In the genomic region with DNA sequence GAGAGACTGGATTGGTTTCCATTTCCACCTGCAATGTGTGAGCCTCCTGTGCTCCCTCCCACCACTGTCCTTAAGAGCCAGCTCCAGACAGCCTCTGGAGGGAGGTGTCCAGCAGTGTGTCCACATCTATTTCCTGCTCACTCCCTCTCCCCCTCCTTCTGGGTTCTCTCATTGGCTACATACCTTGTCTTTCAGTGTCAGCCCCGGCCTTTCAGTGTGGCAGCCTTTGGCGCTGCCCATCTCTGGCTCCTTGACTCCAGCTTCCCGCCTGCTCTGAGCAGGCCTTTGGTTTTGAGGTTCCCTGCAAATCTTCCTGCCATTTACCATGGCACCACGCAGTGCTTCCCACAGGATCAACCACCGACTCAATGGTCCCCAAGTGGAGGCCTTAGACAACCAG, we compare ENCODE assay signal across 21 cellular contexts. TPM values are rescaled to one million over a fixed set of nuclear protein-coding genes. Genes with fewer than 3 reads are reported as not detected.
DNase-seq lines count a peak whose midpoint lies in the region; ATAC-seq and TF ChIP-seq lines count a peak whose summit lies in the region.
"Had no signal": no experiment of that assay in that cellular context is flagged by ENCODE, and none has a peak within 500 bp of the region (broad histone marks: within the 10 kb centered on the region; RNA-seq: fewer than 3 reads in every experiment).

No MANE protein-coding gene starts in this region.

- peak; percentile 46 for DNase-seq in ELF-1 (ENCODE audit: low read depth, low spot score)
- peak; percentile 60 for DNase-seq in M059J (ENCODE audit: low read depth)
- DNase-seq in WTC11 (ENCODE audit: low spot score): no peak
- DNase-seq in mucosa of descending colon: no peak
- DNase-seq in RPMI8226: no peak
- DNase-seq in SIG-M5 (lab: John Stamatoyannopoulos, UW): no peak
- DNase-seq in activated T-cell treated with anti-CD3 and anti-CD28 coated beads, Interleukin-2, amount 50 U/mL, for 24 hours: no peak
- DNase-seq: activated CD4-positive, CD25-positive, alpha-beta regulatory T cell treated with anti-CD3 and anti-CD28 coated beads, Interleukin-2, amount 50 U/mL, for 72 hours; CD4-positive, CD25-positive, alpha-beta regulatory T cell; DMS153; GOT3; Kasumi-1; NCI-H1105; NCI-H82; sigmoid colon had no signal

- H3K4me1 ChIP-seq in mucosa of descending colon (ENCODE audit: low read depth): no peaks in the 10 kb centered on the region
- H3K4me1 ChIP-seq: gastroesophageal sphincter, sigmoid colon had no signal

- H3K9me3 Mint-ChIP-seq in WTC11: no peaks in the 10 kb centered on the region
- no peaks in the 10 kb centered on the region for H3K9me3 Mint-ChIP-seq in activated T-cell treated with anti-CD3 and anti-CD28 coated beads, Interleukin-2, amount 50 U/mL, for 24 hours
- H3K9me3 Mint-ChIP-seq: activated naive CD4-positive, alpha-beta T cell treated with anti-CD3 and anti-CD28 coated beads, Interleukin-2, amount 50 U/mL, for 24 hours; activated T-helper 1 cell treated with anti-CD3 and anti-CD28 coated beads, Interleukin-12 subunit alpha, Interleukin-12 subunit beta, Interleukin-2, Interleukin-4 antibody, amounts not matched to agents 30 ng/mL and 10 ng/mL and 1 ng/mL, durations not matched to agents 14 hours and 24 hours and 36 hours; CD4-positive, CD25-positive, alpha-beta regulatory T cell; central memory CD8-positive, alpha-beta T cell; natural killer cell treated with Interleukin-12 subunit alpha and Interleukin-12 subunit beta and Interleukin-15 and Interleukin-18, amount 100 ng/mL, for 72 hours had no signal

- H3K4me3 Mint-ChIP-seq in WTC11: no peak overlapping the region
- no peak overlapping the region for H3K4me3 Mint-ChIP-seq in activated T-cell treated with anti-CD3 and anti-CD28 coated beads, Interleukin-2, amount 50 U/mL, for 24 hours
- H3K4me3 Mint-ChIP-seq: activated naive CD4-positive, alpha-beta T cell treated with anti-CD3 and anti-CD28 coated beads, Interleukin-2, amount 50 U/mL, for 24 hours; activated T-helper 1 cell treated with anti-CD3 and anti-CD28 coated beads, Interleukin-12 subunit alpha, Interleukin-12 subunit beta, Interleukin-2, Interleukin-4 antibody, amounts not matched to agents 30 ng/mL and 10 ng/mL and 1 ng/mL, durations not matched to agents 14 hours and 24 hours and 36 hours; CD4-positive, CD25-positive, alpha-beta regulatory T cell; central memory CD8-positive, alpha-beta T cell; natural killer cell treated with Interleukin-12 subunit alpha and Interleukin-12 subunit beta and Interleukin-15 and Interleukin-18, amount 100 ng/mL, for 72 hours had no signal

- no peaks in the 10 kb centered on the region for H3K36me3 Mint-ChIP-seq in WTC11
- H3K36me3 Mint-ChIP-seq in activated T-cell treated with anti-CD3 and anti-CD28 coated beads, Interleukin-2, amount 50 U/mL, for 24 hours (ENCODE audit: low read depth): no peaks in the 10 kb centered on the region
- H3K36me3 Mint-ChIP-seq: activated naive CD4-positive, alpha-beta T cell treated with anti-CD3 and anti-CD28 coated beads, Interleukin-2, amount 50 U/mL, for 24 hours; CD4-positive, CD25-positive, alpha-beta regulatory T cell; natural killer cell treated with Interleukin-12 subunit alpha and Interleukin-12 subunit beta and Interleukin-15 and Interleukin-18, amount 100 ng/mL, for 72 hours had no signal

- H3K4me1 Mint-ChIP-seq in WTC11: no peaks in the 10 kb centered on the region
- H3K4me1 Mint-ChIP-seq in activated T-cell treated with anti-CD3 and anti-CD28 coated beads, Interleukin-2, amount 50 U/mL, for 24 hours (ENCODE audit: low read depth): no peaks in the 10 kb centered on the region
- H3K4me1 Mint-ChIP-seq: activated naive CD4-positive, alpha-beta T cell treated with anti-CD3 and anti-CD28 coated beads, Interleukin-2, amount 50 U/mL, for 24 hours; central memory CD8-positive, alpha-beta T cell had no signal

- H3K27me3 Mint-ChIP-seq in WTC11 (ENCODE audit: low read depth): no peaks in the 10 kb centered on the region
- no peaks in the 10 kb centered on the region for H3K27me3 Mint-ChIP-seq in activated T-cell treated with anti-CD3 and anti-CD28 coated beads, Interleukin-2, amount 50 U/mL, for 24 hours
- H3K27me3 Mint-ChIP-seq: activated naive CD4-positive, alpha-beta T cell treated with anti-CD3 and anti-CD28 coated beads, Interleukin-2, amount 50 U/mL, for 24 hours; CD4-positive, CD25-positive, alpha-beta regulatory T cell; central memory CD8-positive, alpha-beta T cell; natural killer cell treated with Interleukin-12 subunit alpha and Interleukin-12 subunit beta and Interleukin-15 and Interleukin-18, amount 100 ng/mL, for 72 hours had no signal

- ATAC-seq in WTC11: peak; percentile 82
- ATAC-seq in mucosa of descending colon: peak; percentile 51
- ATAC-seq: gastroesophageal sphincter; natural killer cell treated with Interleukin-12 subunit alpha and Interleukin-12 subunit beta and Interleukin-15 and Interleukin-18, amount 100 ng/mL, for 72 hours had no signal

- H3K9me3 ChIP-seq in mucosa of descending colon: no peaks in the 10 kb centered on the region
- H3K9me3 ChIP-seq: gastroesophageal sphincter, sigmoid colon had no signal

- POLR2A ChIA-PET in WTC11 (lab: Charles Lee): interaction anchor here (0.9 kb wide), 1 partner anchor 17 kb away, joined by 9 read pairs; no protein-coding TSS in a partner anchor

- CTCF ChIA-PET in WTC11 (lab: Charles Lee): interaction anchor here (1.1 kb wide), 1 partner anchor 18 kb away, joined by 4 read pairs; no protein-coding TSS in a partner anchor

- H3K36me3 ChIP-seq in mucosa of descending colon (ENCODE audit: low read depth): no peaks in the 10 kb centered on the region
- H3K36me3 ChIP-seq: gastroesophageal sphincter, sigmoid colon had no signal

- TF ChIP-seq CTCF in WTC11 (IDR thresholded peaks at IDR 0.05) (no peak), mucosa of descending colon (IDR thresholded peaks at IDR 0.05) (no peak)

- H3K4me3 ChIP-seq in mucosa of descending colon: no peak overlapping the region
- H3K4me3 ChIP-seq: gastroesophageal sphincter, sigmoid colon, SK-N-MC had no signal

- no peak overlapping the region; the same call in 1 of the 2 replicates for H3K27ac Mint-ChIP-seq in WTC11
- H3K27ac Mint-ChIP-seq in activated T-cell treated with anti-CD3 and anti-CD28 coated beads, Interleukin-2, amount 50 U/mL, for 24 hours: no peak overlapping the region
- H3K27ac Mint-ChIP-seq: activated naive CD4-positive, alpha-beta T cell treated with anti-CD3 and anti-CD28 coated beads, Interleukin-2, amount 50 U/mL, for 24 hours; activated T-helper 1 cell treated with anti-CD3 and anti-CD28 coated beads, Interleukin-12 subunit alpha, Interleukin-12 subunit beta, Interleukin-2, Interleukin-4 antibody, amounts not matched to agents 30 ng/mL and 10 ng/mL and 1 ng/mL, durations not matched to agents 14 hours and 24 hours and 36 hours; CD4-positive, CD25-positive, alpha-beta regulatory T cell; natural killer cell treated with Interleukin-12 subunit alpha and Interleukin-12 subunit beta and Interleukin-15 and Interleukin-18, amount 100 ng/mL, for 72 hours had no signal

- intact Hi-C loops in mucosa of descending colon (cut with DNase I, micrococcal nuclease): no loop called here

TF ChIP-seq in WTC11, 78 proteins besides CTCF, POLR2A, EP300 and RAD21:
- TF ChIP-seq, protein P1, sequence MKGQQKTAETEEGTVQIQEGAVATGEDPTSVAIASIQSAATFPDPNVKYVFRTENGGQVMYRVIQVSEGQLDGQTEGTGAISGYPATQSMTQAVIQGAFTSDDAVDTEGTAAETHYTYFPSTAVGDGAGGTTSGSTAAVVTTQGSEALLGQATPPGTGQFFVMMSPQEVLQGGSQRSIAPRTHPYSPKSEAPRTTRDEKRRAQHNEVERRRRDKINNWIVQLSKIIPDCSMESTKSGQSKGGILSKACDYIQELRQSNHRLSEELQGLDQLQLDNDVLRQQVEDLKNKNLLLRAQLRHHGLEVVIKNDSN (CRISPR knock-in tag; IDR thresholded peaks at IDR 0.05): no peak
- TF ChIP-seq JAZF1 (CRISPR knock-in tag; IDR thresholded peaks at IDR 0.05) (no peak), ZNF425 (CRISPR knock-in tag; conservative IDR thresholded peaks at IDR 0.05) (no peak), NFYB (CRISPR knock-in tag; conservative IDR thresholded peaks at IDR 0.05; ENCODE audit: low read depth) (peak; percentile 39)

RNA-seq across cellular contexts. Expression of gene PTPRJ, which starts 19.0 kb away (rescaled TPM):
- total RNA-seq in M059J (2014; rRNA removed; shearing (Covaris generic)): 32.7 and 54.8 TPM in 2 replicates
- total RNA-seq in WTC11 (2021): 17.1 to 19.5 TPM (median 17.9 TPM) in 3 replicates
- total RNA-seq in mucosa of descending colon: 10 to 100 TPM; 27.8 to 54.6 (median 44.0) TPM

Comparison
In these comparisons a context has a peak if more than half of its experiments do, and no peak if none do; other contexts are left out.
1. DNase-seq: peak in ELF-1 (single experiment) and M059J (single experiment); none in WTC11 (single experiment), mucosa of descending colon (0 of 3), RPMI8226 (single experiment), SIG-M5 (single experiment) and activated T-cell treated with anti-CD3 and anti-CD28 coated beads, Interleukin-2, amount 50 U/mL, for 24 hours (single experiment).